11 cellular contexts compared by ENCODE assay signal in the genomic region with DNA sequence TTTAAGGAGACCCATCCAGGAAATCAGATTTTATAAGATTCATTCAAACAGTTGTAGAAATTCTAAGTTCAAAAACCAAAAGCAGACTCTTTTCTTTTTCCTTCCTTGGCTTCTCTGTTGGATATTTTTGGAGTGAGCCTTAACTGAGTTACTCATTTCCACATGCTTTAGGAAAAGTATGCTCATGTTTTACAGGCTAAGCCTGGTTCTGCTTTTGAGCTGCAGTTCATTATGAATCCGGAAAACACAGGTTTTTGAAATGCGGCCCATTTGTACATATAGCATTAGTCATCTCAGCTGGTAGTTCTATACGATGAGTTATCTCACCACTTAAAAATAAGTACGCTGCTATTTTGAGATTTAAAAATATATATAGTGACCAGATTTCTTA.
DNase-seq lines count a peak whose midpoint lies in the region; ATAC-seq, FAIRE-seq and TF ChIP-seq lines count a peak whose summit lies in the region.
"Had no signal": no experiment of that assay in that cellular context is flagged by ENCODE, and none has a peak within 500 bp of the region (broad histone marks: within the 10 kb centered on the region; RNA-seq: fewer than 3 reads in every experiment).

No MANE protein-coding gene starts in this region.

- peak overlapping the region; percentile 84 for H3K4me2 ChIP-seq in osteoblast (ENCODE audit: insufficient read depth, low read length)

- ATAC-seq in RWPE2 (ENCODE audit: low read depth), result peak; percentile 52

- H3K36me3 ChIP-seq in RWPE2 (ENCODE audit: low read depth), result peaks cover 16% of the 10 kb centered on the region
- H3K36me3 ChIP-seq in osteoblast (ENCODE audit: insufficient read depth, low read length), result no peaks in the 10 kb centered on the region
- H3K36me3 ChIP-seq in effector memory CD4-positive, alpha-beta T cell (ENCODE audit: control insufficient read depth, insufficient read depth, low read length), result no peaks in the 10 kb centered on the region

- no peaks in the 10 kb centered on the region for H3K27me3 ChIP-seq in RWPE2 (ENCODE audit: insufficient read depth, poor library complexity, severe bottlenecking)
- no peaks in the 10 kb centered on the region for H3K27me3 ChIP-seq in osteoblast (ENCODE audit: insufficient read depth, low read length)
- H3K27me3 ChIP-seq in effector memory CD4-positive, alpha-beta T cell (replicated peaks; ENCODE audit: control insufficient read depth, insufficient read depth, low read length, poor library complexity, severe bottlenecking), result no peaks in the 10 kb centered on the region

- no peak overlapping the region for H2AFZ ChIP-seq in osteoblast (ENCODE audit: low read length)

- TF ChIP-seq CTCF in RWPE2 (IDR thresholded peaks at IDR 0.05; ENCODE audit: poor library complexity, severe bottlenecking), result no peak
- no peak for TF ChIP-seq CTCF in osteoblast (IDR thresholded peaks at IDR 0.05; ENCODE audit: extremely low read depth, low read depth, low read length)

- peak overlapping the region; percentile 27 for H3K4me3 ChIP-seq in RWPE2 (ENCODE audit: severe bottlenecking)
- peak overlapping the region; percentile 65 for H3K4me3 ChIP-seq in osteoblast (ENCODE audit: insufficient read depth, low read length)
- no peak overlapping the region for H3K4me3 ChIP-seq in effector memory CD4-positive, alpha-beta T cell (ENCODE audit: insufficient read depth, low read depth, low read length, poor library complexity, severe bottlenecking)
- H3K4me3 ChIP-seq: lung had no signal

- peaks cover 17% of the 10 kb centered on the region for H3K79me2 ChIP-seq in osteoblast (ENCODE audit: insufficient read depth, low read length)

- H3K27ac ChIP-seq in RWPE2 (ENCODE audit: poor library complexity, severe bottlenecking) (peak overlapping the region; percentile 99), epithelial cell of prostate (peak overlapping the region; percentile 99), osteoblast (ENCODE audit: low read depth, low read length) (peak overlapping the region; percentile 94)
- H3K27ac ChIP-seq in effector memory CD4-positive, alpha-beta T cell (ENCODE audit: insufficient read depth, low read length, poor library complexity, severe bottlenecking), result no peak overlapping the region

- DNase-seq in AG08396 (ENCODE audit: low spot score) (peak; percentile 41), RWPE2 (ENCODE audit: low spot score) (no peak), epithelial cell of prostate (ENCODE audit: low read depth, low spot score) (peak; percentile 37), osteoblast (ENCODE audit: insufficient read length, low spot score, missing footprints) (no peak), GM12892 (ENCODE audit: insufficient read length) (no peak), Ammon's horn (ENCODE audit: low spot score) (no peak), GF-D8 (lab: John Stamatoyannopoulos, UW) (no peak)
- DNase-seq in effector memory CD4-positive, alpha-beta T cell, result no peak
- DNase-seq: central memory CD4-positive, alpha-beta T cell had no signal

- no peak for TF ChIP-seq POLR2A in GM12892 (IDR thresholded peaks at IDR 0.05; ENCODE audit: low read depth, low read length)

- H4K20me1 ChIP-seq in osteoblast (ENCODE audit: insufficient read depth, low read length), result no peaks in the 10 kb centered on the region

- peaks cover 40% of the 10 kb centered on the region for H3K4me1 ChIP-seq in RWPE2 (ENCODE audit: insufficient read depth, poor library complexity, severe bottlenecking)
- H3K4me1 ChIP-seq in osteoblast (ENCODE audit: insufficient read depth, low read length), result peaks cover 49% of the 10 kb centered on the region
- H3K4me1 ChIP-seq in effector memory CD4-positive, alpha-beta T cell (ENCODE audit: control insufficient read depth, insufficient read depth, low read length, poor library complexity, severe bottlenecking), result no peaks in the 10 kb centered on the region

- H3K9me3 ChIP-seq in RWPE2 (ENCODE audit: severe bottlenecking), result no peaks in the 10 kb centered on the region
- no peaks in the 10 kb centered on the region for H3K9me3 ChIP-seq in osteoblast (ENCODE audit: low read depth, low read length)
- no peaks in the 10 kb centered on the region for H3K9me3 ChIP-seq in effector memory CD4-positive, alpha-beta T cell (ENCODE audit: control insufficient read depth, low read length)

- FAIRE-seq in GM12892 (lab: Jason Lieb, UNC), result no peak
- FAIRE-seq: TTC549 had no signal

Comparison
In these comparisons a context has a peak if more than half of its experiments do, and no peak if none do; other contexts are left out.
1. DNase-seq: peak in AG08396 (single experiment) and epithelial cell of prostate (single experiment); none in RWPE2 (single experiment), osteoblast (single experiment), GM12892 (single experiment), Ammon's horn (single experiment), GF-D8 (single experiment) and effector memory CD4-positive, alpha-beta T cell (0 of 3).